In the genomic region with DNA sequence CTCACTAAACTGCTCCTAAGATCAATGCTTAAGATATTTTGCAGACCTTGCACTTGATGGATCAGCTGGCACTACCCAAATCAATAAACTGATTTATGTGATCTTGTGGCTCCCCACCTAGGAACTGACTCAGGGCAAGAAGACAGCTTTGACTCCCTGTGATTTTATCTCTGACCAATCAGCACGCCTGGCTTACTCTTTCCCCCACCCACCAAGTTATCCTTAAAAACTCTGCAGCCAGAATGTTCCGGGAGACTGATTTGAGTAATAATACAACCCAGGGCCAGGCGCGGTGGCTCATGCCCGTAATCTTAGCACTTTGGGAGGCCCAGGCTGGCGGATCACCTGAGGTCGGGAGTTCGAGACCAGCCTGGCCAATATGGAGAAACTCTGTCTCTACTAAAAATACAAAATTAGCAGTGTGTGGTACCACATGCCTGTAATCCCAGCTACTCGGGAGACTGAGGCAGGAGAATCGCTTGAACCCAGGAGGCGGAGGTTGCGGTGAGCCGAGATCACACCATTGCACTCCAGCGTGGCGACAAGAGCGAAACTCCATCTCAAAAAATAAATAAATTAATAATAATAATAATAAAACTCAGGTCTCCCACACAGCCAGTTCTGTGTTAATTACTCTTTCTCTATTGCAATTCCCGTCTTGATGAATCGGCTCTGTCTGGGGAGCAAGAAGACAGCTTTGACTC, we compare ENCODE assay signal across 13 cellular contexts. TPM values are rescaled to one million over a fixed set of nuclear protein-coding genes. Genes with fewer than 3 reads are reported as not detected.
DNase-seq lines count a peak whose midpoint lies in the region; ATAC-seq and TF ChIP-seq lines count a peak whose summit lies in the region.
"Had no signal": no experiment of that assay in that cellular context is flagged by ENCODE, and none has a peak within 500 bp of the region (broad histone marks: within the 10 kb centered on the region; RNA-seq: fewer than 3 reads in every experiment).

No MANE protein-coding gene starts in this region.

- H3K4me1 Mint-ChIP-seq in activated CD4-positive, alpha-beta T cell treated with anti-CD3 and anti-CD28 coated beads for 36 hours = peaks cover 65% of the 10 kb centered on the region
- H3K4me1 Mint-ChIP-seq in activated naive CD8-positive, alpha-beta T cell (ENCODE audit: low read depth) = peaks cover 56% of the 10 kb centered on the region
- peaks cover 37 to 52% of the 10 kb centered on the region in 2 donors for H3K4me1 Mint-ChIP-seq in natural killer cell

- H3K27ac Mint-ChIP-seq in activated CD4-positive, alpha-beta T cell treated with anti-CD3 and anti-CD28 coated beads for 36 hours = peak overlapping the region; percentile 99
- peak overlapping the region; percentile 72 for H3K27ac Mint-ChIP-seq in activated naive CD8-positive, alpha-beta T cell
- peak overlapping the region; percentile 84 to 95 for H3K27ac Mint-ChIP-seq in natural killer cell

- TF ChIP-seq CTCF in natural killer cell (IDR thresholded peaks at IDR 0.05) = no peak

- DNase-seq in activated CD4-positive, alpha-beta T cell treated with anti-CD3 and anti-CD28 coated beads for 36 hours = peak; percentile 65
- no peak for DNase-seq in activated CD4-positive, alpha-beta T cell treated with anti-CD3 and anti-CD28 coated beads for 1 hour
- DNase-seq in NCI-H82 (lab: John Stamatoyannopoulos, UW) (peak; percentile 67), natural killer cell (no peak), medulla oblongata (ENCODE audit: extremely low spot score) (no peak), NCI-H2227 (lab: John Stamatoyannopoulos, UW; ENCODE audit: unreplicated experiment) (no peak)
- DNase-seq: DMS153, NCI-H1092 treated with DMSO at 0.1 percent for 48 hours, NCI-H524 treated with DMSO at 0.1 percent for 48 hours, upper lobe of right lung had no signal

- POLR2A ChIA-PET in activated CD4-positive, alpha-beta T cell treated with anti-CD3 and anti-CD28 coated beads for 36 hours (lab: Charles Lee) = interaction anchor here (0.6 to 1.3 kb wide), 6 partner anchors 9 to 180 kb away, joined by 3 to 10 read pairs (median 3); no protein-coding TSS in a partner anchor

- CTCF ChIA-PET in activated CD4-positive, alpha-beta T cell treated with anti-CD3 and anti-CD28 coated beads for 36 hours (lab: Charles Lee) = interaction anchor here (0.6 to 3.6 kb wide), 11 partner anchors 8 to 163 kb away, joined by 3 to 21 read pairs (median 4); a partner anchor contains a TSS

- no peaks in the 10 kb centered on the region for H3K27me3 Mint-ChIP-seq in activated CD4-positive, alpha-beta T cell treated with anti-CD3 and anti-CD28 coated beads for 36 hours
- no peaks in the 10 kb centered on the region for H3K27me3 Mint-ChIP-seq in activated naive CD8-positive, alpha-beta T cell
- H3K27me3 Mint-ChIP-seq in natural killer cell (ENCODE audit: low read depth in 2 of 2) = no peaks in the 10 kb centered on the region

- peak; percentile 64 for ATAC-seq in activated CD4-positive, alpha-beta T cell treated with anti-CD3 and anti-CD28 coated beads for 36 hours
- no peak for ATAC-seq in natural killer cell
- no peak for ATAC-seq in HG03025 (IDR thresholded peaks at IDR 0.05; ENCODE audit: low FRiP score, unreplicated experiment)
- ATAC-seq: sciatic nerve, upper lobe of right lung had no signal

- H3K36me3 Mint-ChIP-seq in activated CD4-positive, alpha-beta T cell treated with anti-CD3 and anti-CD28 coated beads for 36 hours (ENCODE audit: low read depth) = peaks cover 9% of the 10 kb centered on the region
- H3K36me3 Mint-ChIP-seq in activated naive CD8-positive, alpha-beta T cell = peaks cover 2% of the 10 kb centered on the region
- no peaks in the 10 kb centered on the region for H3K36me3 Mint-ChIP-seq in natural killer cell

- intact Hi-C loops in activated CD4-positive, alpha-beta T cell treated with anti-CD3 and anti-CD28 coated beads for 36 hours (cut with DNase I, micrococcal nuclease) = loop anchor here in 1 of 2 experiments (1.0 kb wide), 2 partner anchors 29 to 30 kb away; no protein-coding TSS in a partner anchor
- intact Hi-C loops in natural killer cell (cut with micrococcal nuclease) = no loop called here

- H3K9me3 Mint-ChIP-seq in activated CD4-positive, alpha-beta T cell treated with anti-CD3 and anti-CD28 coated beads for 36 hours (ENCODE audit: low read depth) = no peaks in the 10 kb centered on the region
- H3K9me3 Mint-ChIP-seq in activated naive CD8-positive, alpha-beta T cell (ENCODE audit: low read depth) = no peaks in the 10 kb centered on the region
- H3K9me3 Mint-ChIP-seq in natural killer cell = no peaks in the 10 kb centered on the region

- H3K4me3 Mint-ChIP-seq in activated CD4-positive, alpha-beta T cell treated with anti-CD3 and anti-CD28 coated beads for 36 hours = peak overlapping the region; percentile 1
- H3K4me3 Mint-ChIP-seq in activated naive CD8-positive, alpha-beta T cell = peak overlapping the region; percentile 33
- H3K4me3 Mint-ChIP-seq in natural killer cell = no peak overlapping the region

RNA-seq across cellular contexts. Expression of a gene that starts 12.0 kb away (rescaled TPM):
- 1 to 10 TPM; 2.0 to 2.6 TPM for total RNA-seq in activated CD4-positive, alpha-beta T cell treated with anti-CD3 and anti-CD28 coated beads for 36 hours
- 1 to 10 TPM; 3.0 to 7.6 (median 4.4) TPM for total RNA-seq in natural killer cell

RNA-seq across cellular contexts. Expression of a gene that starts 31.1 kb away (rescaled TPM):
- 10 to 100 TPM; 29.4 to 35.9 TPM for total RNA-seq in activated CD4-positive, alpha-beta T cell treated with anti-CD3 and anti-CD28 coated beads for 36 hours
- 10 to 100 TPM; 64.6 to 74.1 (median 70.8) TPM for total RNA-seq in natural killer cell

RNA-seq across cellular contexts. Expression of a gene that starts 55.1 kb away (rescaled TPM):
- total RNA-seq in activated CD4-positive, alpha-beta T cell treated with anti-CD3 and anti-CD28 coated beads for 36 hours = 10 to 100 TPM in 1 of 2 experiments, 1 to 10 TPM in 1; 8.8 to 11.7 TPM
- 1 to 10 TPM; 6.3 to 8.4 (median 7.9) TPM for total RNA-seq in natural killer cell

Comparison
In these comparisons a context has a peak if more than half of its experiments do, and no peak if none do; other contexts are left out.
1. DNase-seq: peak in activated CD4-positive, alpha-beta T cell treated with anti-CD3 and anti-CD28 coated beads for 36 hours (single experiment) and NCI-H82 (single experiment); none in activated CD4-positive, alpha-beta T cell treated with anti-CD3 and anti-CD28 coated beads for 1 hour (single experiment), natural killer cell (single experiment), medulla oblongata (single experiment) and NCI-H2227 (single experiment).
2. Peak in every context shown above with its lines, with median percentiles within 50 percentile points of each other: H3K27ac Mint-ChIP-seq.